Comparison of ENCODE assay signal across 8 cellular contexts in genomic region chr10:117375360-117376147, GRCh38. TPM values are rescaled to one million over a fixed set of nuclear protein-coding genes. Genes with fewer than 3 reads are reported as not detected.
A peak's percentile ranks its signal among the peaks of the same experiment; 100 is the strongest.
DNase-seq lines count a peak whose midpoint lies in the region; ATAC-seq, FAIRE-seq and TF ChIP-seq lines count a peak whose summit lies in the region.

PDZD8 (minus strand) TSS chr10:117375440; CDS start chr10:117375227, 213 bp downstream.

- ATAC-seq in HG02943 (IDR thresholded peaks at IDR 0.05; ENCODE audit: low read depth, unreplicated experiment) (peak; percentile 79), aorta (ENCODE audit: low FRiP score) (peak; percentile 98)

- peak within 1 kb of the TSS; percentile 59 to 91 for H3K27ac ChIP-seq in aorta (ENCODE audit: low read depth in 1 of 2, low read length in 2 of 2)

- intact Hi-C loops in aorta (cut with DNase I) = loop anchor here in 1 of 2 donors (5.0 kb wide), 1 partner anchor 67 kb away; no protein-coding TSS in a partner anchor

- H3K36me3 ChIP-seq in aorta (ENCODE audit: control insufficient read depth in 1 of 2, insufficient read depth in 2 of 2, low read length in 1 of 2) = no peaks in the 10 kb centered on the region

- DNase-seq in GM18507 (ENCODE audit: extremely low spot score, insufficient read length, low read depth) (peak; percentile 78), NCI-H2029 (lab: John Stamatoyannopoulos, UW) (peak; percentile 46), T-helper 9 cell (peak; percentile 88), astrocyte of the cerebellum (ENCODE audit: low read depth) (peak; percentile 79), hepatic stellate cell (ENCODE audit: low spot score) (peak; percentile 91), renal cortical epithelial cell (ENCODE audit: low read depth) (peak; percentile 69), aorta (peak; percentile 97 to 98)

- no peak for TF ChIP-seq CTCF in astrocyte of the cerebellum (IDR thresholded peaks at IDR 0.05; ENCODE audit: low read depth, low read length, missing control alignments)

- WGBS in aorta, 2 donors = 0% methylated on average over 79 to 103 of the region's 103 CpGs

- FAIRE-seq in GM18507 (lab: Jason Lieb, UNC) = peak; percentile 74

- H3K27me3 ChIP-seq in aorta (ENCODE audit: control insufficient read depth in 1 of 2, insufficient read depth in 2 of 2, low read length in 1 of 2) = no peaks in the 10 kb centered on the region

- in situ Hi-C loops in astrocyte of the cerebellum (cut with HindIII; ENCODE audit: low sequenced_read_pairs) = no loop called here

- peaks cover 1 to 3% of the 10 kb centered on the region in 2 donors for H3K4me1 ChIP-seq in aorta (ENCODE audit: control insufficient read depth in 1 of 2, insufficient read depth in 2 of 2, low read length in 2 of 2)

- H3K4me3 ChIP-seq in astrocyte of the cerebellum (ENCODE audit: low read depth, low read length) (peak within 1 kb of the TSS; percentile 85), aorta (ENCODE audit: low read length in 2 of 2) (peak within 1 kb of the TSS; percentile 74 to 83)

- no peaks in the 10 kb centered on the region for H3K9me3 ChIP-seq in aorta (ENCODE audit: control insufficient read depth, low read length)

RNA-seq across cellular contexts. Expression of gene PDZD8, which starts in this region (rescaled TPM):
- total RNA-seq in renal cortical epithelial cell = 26.7 and 51.9 TPM in 2 replicates
- total RNA-seq in aorta = 10 to 100 TPM; 35.5 to 36.0 TPM
- polyA plus RNA-seq in aorta = 1 to 10 TPM; 4.5 to 5.2 TPM

Comparison
In these comparisons a context has a peak if more than half of its experiments do, and no peak if none do; other contexts are left out.
1. Peak in every context shown above with its lines: DNase-seq, ATAC-seq, H3K4me3 ChIP-seq and H3K27ac ChIP-seq.
2. DNase-seq: peak in every context shown above with its lines; median percentile 98 in aorta; 91 in hepatic stellate cell; 88 in T-helper 9 cell; 79 in astrocyte of the cerebellum; 78 in GM18507; 69 in renal cortical epithelial cell; 46 in NCI-H2029.